ENCODE assay signal across 23 cellular contexts in the genomic region with DNA sequence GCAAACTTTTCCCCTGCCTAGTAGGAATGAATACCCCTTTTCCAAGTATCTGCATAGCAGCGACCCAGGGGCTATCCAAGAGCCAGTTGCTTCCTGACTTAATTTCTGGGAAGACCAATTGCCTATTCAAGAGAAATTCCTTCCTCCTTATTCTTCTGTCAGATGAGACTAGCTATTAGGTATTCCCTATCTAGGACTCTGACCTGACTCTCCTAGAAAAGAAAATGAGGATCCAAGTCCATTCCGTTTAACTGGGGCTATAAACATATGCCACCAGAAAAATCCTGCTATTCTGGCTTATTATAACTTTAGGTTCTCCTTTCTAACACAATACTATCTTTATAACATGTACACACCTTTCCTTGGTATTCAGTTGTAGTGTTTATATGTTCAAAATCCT. TPM values are rescaled to one million over a fixed set of nuclear protein-coding genes. Genes with fewer than 3 reads are reported as not detected.
"Had no signal": no experiment of that assay in that cellular context is flagged by ENCODE, and none has a peak within 500 bp of the region (broad histone marks: within the 10 kb centered on the region; RNA-seq: fewer than 3 reads in every experiment).

No MANE protein-coding gene starts in this region.

- H3K27ac Mint-ChIP-seq: activated CD8-positive, alpha-beta T cell treated with anti-CD3 and anti-CD28 coated beads for 36 hours; activated naive CD8-positive, alpha-beta T cell treated with anti-CD3 and anti-CD28 coated beads for 36 hours; activated T-cell treated with anti-CD3 and anti-CD28 coated beads, Interleukin-2, amount 50 U/mL, for 72 hours; endodermal cell; memory B cell; stimulated activated effector memory CD8-positive, alpha-beta T cell treated with anti-CD3 and anti-CD28 coated beads, Interleukin-12 subunit alpha, Interleukin-12 subunit beta, amount 100 ng/mL, for 72 hours; WTC11 had no signal

- H3K27ac ChIP-seq: gastrocnemius medialis, heart right ventricle, left ventricle myocardium inferior, tibial artery, vagina had no signal

- H3K27me3 Mint-ChIP-seq: activated CD8-positive, alpha-beta T cell treated with anti-CD3 and anti-CD28 coated beads for 36 hours; activated naive CD8-positive, alpha-beta T cell treated with anti-CD3 and anti-CD28 coated beads for 36 hours; memory B cell had no signal

- H3K36me3 Mint-ChIP-seq: activated naive CD8-positive, alpha-beta T cell treated with anti-CD3 and anti-CD28 coated beads for 36 hours; memory B cell; stimulated activated effector memory CD8-positive, alpha-beta T cell treated with anti-CD3 and anti-CD28 coated beads, Interleukin-12 subunit alpha, Interleukin-12 subunit beta, amount 100 ng/mL, for 72 hours; WTC11 had no signal

- H3K4me1 Mint-ChIP-seq: neural crest cell had no signal

- H3K9me3 Mint-ChIP-seq: activated CD8-positive, alpha-beta T cell treated with anti-CD3 and anti-CD28 coated beads for 36 hours; activated naive CD8-positive, alpha-beta T cell treated with anti-CD3 and anti-CD28 coated beads for 36 hours; activated T-cell treated with anti-CD3 and anti-CD28 coated beads, Interleukin-2, amount 50 U/mL, for 72 hours; endodermal cell; memory B cell; neural crest cell; stimulated activated effector memory CD8-positive, alpha-beta T cell treated with anti-CD3 and anti-CD28 coated beads, Interleukin-12 subunit alpha, Interleukin-12 subunit beta, amount 100 ng/mL, for 72 hours; WTC11 had no signal

- FAIRE-seq: TTC549 had no signal

- H3K4me3 Mint-ChIP-seq: activated CD8-positive, alpha-beta T cell treated with anti-CD3 and anti-CD28 coated beads for 36 hours; activated naive CD8-positive, alpha-beta T cell treated with anti-CD3 and anti-CD28 coated beads for 36 hours; activated T-cell treated with anti-CD3 and anti-CD28 coated beads, Interleukin-2, amount 50 U/mL, for 72 hours; endodermal cell; memory B cell; neural crest cell; stimulated activated effector memory CD8-positive, alpha-beta T cell treated with anti-CD3 and anti-CD28 coated beads, Interleukin-12 subunit alpha, Interleukin-12 subunit beta, amount 100 ng/mL, for 72 hours; WTC11 had no signal

- DNase-seq: activated CD4-positive, alpha-beta T cell treated with anti-CD3 and anti-CD28 coated beads for 4 hours; activated CD8-positive, alpha-beta T cell treated with anti-CD3 and anti-CD28 coated beads for 36 hours; activated gamma-delta T cell; activated naive CD8-positive, alpha-beta T cell treated with anti-CD3 and anti-CD28 coated beads for 36 hours; activated T-cell treated with anti-CD3 and anti-CD28 coated beads, Interleukin-2, amount 50 U/mL, for 72 hours; anterior cingulate cortex; cerebellar nuclear complex; endodermal cell; gastrocnemius medialis; stimulated activated CD4-positive, alpha-beta T cell treated with anti-CD3 and anti-CD28 coated beads, Interleukin-12 subunit alpha, Interleukin-12 subunit beta, amount 100 ng/mL, for 4 hours; stimulated activated CD4-positive, alpha-beta T cell treated with anti-CD3 and anti-CD28 coated beads, Interleukin-2, amount 100 ng/mL, for 24 hours; tibial artery had no signal

- H3K4me3 ChIP-seq: gastrocnemius medialis, heart right ventricle, left ventricle myocardium inferior, tibial artery, vagina had no signal

- ATAC-seq: activated CD8-positive, alpha-beta T cell treated with anti-CD3 and anti-CD28 coated beads for 36 hours; activated T-cell treated with anti-CD3 and anti-CD28 coated beads, Interleukin-2, amount 50 U/mL, for 72 hours; gastrocnemius medialis; stimulated activated effector memory CD8-positive, alpha-beta T cell treated with anti-CD3 and anti-CD28 coated beads, Interleukin-12 subunit alpha, Interleukin-12 subunit beta, amount 100 ng/mL, for 72 hours; WTC11 had no signal

- H3K4me1 ChIP-seq: gastrocnemius medialis had no signal

- H3K27me3 ChIP-seq: gastrocnemius medialis, heart right ventricle, tibial artery, vagina had no signal

- H3K36me3 ChIP-seq: gastrocnemius medialis, heart right ventricle, left ventricle myocardium inferior, tibial artery, vagina had no signal

- H3K9me3 ChIP-seq: gastrocnemius medialis, heart right ventricle, left ventricle myocardium inferior, tibial artery, vagina had no signal

RNA-seq across cellular contexts. Expression of gene HHLA2, which starts 1.7 kb away (rescaled TPM):
- total RNA-seq: dermis microvascular lymphatic vessel endothelial cell, endodermal cell, heart right ventricle, left ventricle myocardium inferior, myocyte, neural crest cell, osteocyte, vagina had no signal
- polyA plus RNA-seq: heart right ventricle had no signal
